ENCODE assay signal across 8 cellular contexts in genomic region chr4:113837397-113837796, GRCh38.
DNase-seq lines count a peak whose midpoint lies in the region; ATAC-seq and TF ChIP-seq lines count a peak whose summit lies in the region.

No MANE protein-coding gene starts in this region.

- H3K27me3 ChIP-seq in lung (ENCODE audit: control insufficient read depth, insufficient read depth), result no peaks in the 10 kb centered on the region

- TF ChIP-seq CTCF in lung (IDR thresholded peaks at IDR 0.05; ENCODE audit: control extremely low read depth, extremely low read depth) (no peak), coronary artery (IDR thresholded peaks at IDR 0.05) (no peak)

- H3K4me1 ChIP-seq in lung (ENCODE audit: control insufficient read depth in 2 of 2, insufficient read depth in 2 of 2, low read length in 2 of 2), result no peaks in the 10 kb centered on the region

- H3K4me3 ChIP-seq in lung (no peak overlapping the region), coronary artery (no peak overlapping the region)

- DNase-seq in COLO829 (ENCODE audit: low spot score) (peak; percentile 30), SW480 (ENCODE audit: low spot score) (peak; percentile 2), lung (ENCODE audit: low spot score) (no peak), NCI-H1694 (lab: John Stamatoyannopoulos, UW) (no peak), coronary artery (ENCODE audit: low spot score) (no peak)
- DNase-seq in stimulated activated naive CD4-positive, alpha-beta T cell (lab: John Stamatoyannopoulos, UW), result no peak

- H3K36me3 ChIP-seq in lung (ENCODE audit: control insufficient read depth in 2 of 2, insufficient read depth in 2 of 2, low read length in 2 of 2), result no peaks in the 10 kb centered on the region

- ATAC-seq in GM19452 (IDR thresholded peaks at IDR 0.05; ENCODE audit: unreplicated experiment), result peak; percentile 100
- ATAC-seq in HG03432 (IDR thresholded peaks at IDR 0.05; ENCODE audit: unreplicated experiment), result peak; percentile 100
- peak; percentile 41 for ATAC-seq in lung (ENCODE audit: insufficient read depth, low FRiP score)

- H3K27ac ChIP-seq in lung (ENCODE audit: low read depth in 1 of 2, low read length in 1 of 2), result no peak overlapping the region
- H3K27ac ChIP-seq in coronary artery, result no peak overlapping the region

- no peaks in the 10 kb centered on the region for H3K9me3 ChIP-seq in lung (ENCODE audit: control insufficient read depth in 2 of 2, insufficient read depth in 1 of 2, low read length in 1 of 2)

- 44 to 57% methylated on average over 1 of the region's 1 CpG for WGBS in lung, 2 donors

Comparison
In these comparisons a context has a peak if more than half of its experiments do, and no peak if none do; other contexts are left out.
1. DNase-seq: peak in COLO829 (single experiment) and SW480 (single experiment); none in lung (single experiment), stimulated activated naive CD4-positive, alpha-beta T cell (0 of 6), NCI-H1694 (single experiment) and coronary artery (single experiment).
2. ATAC-seq: peak in every context shown above with its lines; median percentile 100 in GM19452; 100 in HG03432; 41 in lung.